19 cellular contexts compared by ENCODE assay signal in genomic region chr1:2385606-2386280, GRCh38. TPM values are rescaled to one million over a fixed set of nuclear protein-coding genes. Genes with fewer than 3 reads are reported as not detected.
DNase-seq lines count a peak whose midpoint lies in the region; ATAC-seq and TF ChIP-seq lines count a peak whose summit lies in the region.
"Had no signal": no experiment of that assay in that cellular context is flagged by ENCODE, and none has a peak within 500 bp of the region (broad histone marks: within the 10 kb centered on the region; RNA-seq: fewer than 3 reads in every experiment).

No MANE protein-coding gene starts in this region.

- peak overlapping the region; percentile 11 to 99 (median 81) for H3K4me2 ChIP-seq in BLaER1 treated with 17β-estradiol and CSF1 and Interleukin-3, amounts not matched to agents 10 nM and 100 nM

- no peaks in the 10 kb centered on the region for H3K9me3 Mint-ChIP-seq in neural crest cell
- H3K9me3 Mint-ChIP-seq: activated naive CD8-positive, alpha-beta T cell treated with anti-CD3 and anti-CD28 coated beads for 36 hours; activated T-helper 1 cell treated with anti-CD3 and anti-CD28 coated beads, Interleukin-12 subunit alpha, Interleukin-12 subunit beta, Interleukin-2, Interleukin-4 antibody, amounts not matched to agents 30 ng/mL and 10 ng/mL and 1 ng/mL, durations not matched to agents 14 hours and 24 hours and 36 hours; stimulated activated naive CD8-positive, alpha-beta T cell treated with anti-CD3 and anti-CD28 coated beads, Interleukin-15, Interleukin-2, amounts not matched to agents 100 ng/mL and 50 ng/mL, for 24 hours; T-helper 2 cell treated with Interferon-gamma antibody and Interleukin-4, amounts not matched to agents 5 μg/mL and 100 μg/mL, for 36 hours had no signal

- peaks cover 8 to 44% (median 15%) of the 10 kb centered on the region in 11 experiments; a peak in 18 of 22 replicates for H4K20me1 ChIP-seq in BLaER1 treated with 17β-estradiol and CSF1 and Interleukin-3, amounts not matched to agents 10 nM and 100 nM

- ATAC-seq in HG03135 (IDR thresholded peaks at IDR 0.05; ENCODE audit: unreplicated experiment): no peak
- ATAC-seq in GM21360 (IDR thresholded peaks at IDR 0.05; ENCODE audit: unreplicated experiment): no peak
- ATAC-seq: foreskin keratinocyte had no signal

- H3K4me3 Mint-ChIP-seq in neural crest cell: peak overlapping the region; percentile 47
- H3K4me3 Mint-ChIP-seq: activated naive CD8-positive, alpha-beta T cell treated with anti-CD3 and anti-CD28 coated beads for 36 hours; activated T-helper 1 cell treated with anti-CD3 and anti-CD28 coated beads, Interleukin-12 subunit alpha, Interleukin-12 subunit beta, Interleukin-2, Interleukin-4 antibody, amounts not matched to agents 30 ng/mL and 10 ng/mL and 1 ng/mL, durations not matched to agents 14 hours and 24 hours and 36 hours; stimulated activated naive CD8-positive, alpha-beta T cell treated with anti-CD3 and anti-CD28 coated beads, Interleukin-15, Interleukin-2, amounts not matched to agents 100 ng/mL and 50 ng/mL, for 24 hours; T-helper 2 cell treated with Interferon-gamma antibody and Interleukin-4, amounts not matched to agents 5 μg/mL and 100 μg/mL, for 36 hours had no signal

- peaks cover 3 to 29% (median 16%) of the 10 kb centered on the region in 11 experiments for H3K27me3 ChIP-seq in BLaER1 treated with 17β-estradiol and CSF1 and Interleukin-3, amounts not matched to agents 10 nM and 100 nM
- H3K27me3 ChIP-seq in GM06990 (replicated peaks; ENCODE audit: control insufficient read depth, insufficient read depth, low read length) (no peaks in the 10 kb centered on the region), dorsolateral prefrontal cortex (no peaks in the 10 kb centered on the region), SJCRH30 (no peaks in the 10 kb centered on the region)
- H3K27me3 ChIP-seq: breast epithelium, foreskin keratinocyte, upper lobe of left lung had no signal

- H3K4me1 ChIP-seq in BLaER1 treated with 17β-estradiol and CSF1 and Interleukin-3, amounts not matched to agents 10 nM and 100 nM: peaks cover 75 to 98% (median 81%) of the 10 kb centered on the region in 10 experiments
- peaks cover 6% of the 10 kb centered on the region; the same call in 1 of the 2 replicates for H3K4me1 ChIP-seq in SJCRH30
- H3K4me1 ChIP-seq: foreskin keratinocyte had no signal

- DNase-seq in GM06990 (ENCODE audit: extremely low read depth, insufficient read length) (peak; percentile 3), dorsolateral prefrontal cortex (peak in 3 of 10 donors; percentile 43 to 61 (median 57)), neural crest cell (ENCODE audit: low read depth, low spot score) (no peak), AML-193 (lab: John Stamatoyannopoulos, UW) (no peak), SJCRH30 (no peak)
- DNase-seq: activated naive CD8-positive, alpha-beta T cell treated with anti-CD3 and anti-CD28 coated beads for 36 hours; foreskin keratinocyte; GM23248; NCI-H748 treated with DMSO at 0.1 percent for 48 hours; stimulated activated CD4-positive, alpha-beta T cell treated with anti-CD3 and anti-CD28 coated beads, Interleukin-2, amount 100 ng/mL, for 24 hours had no signal

- peak overlapping the region; percentile 57 for H3K27ac Mint-ChIP-seq in neural crest cell (ENCODE audit: unreplicated experiment)
- H3K27ac Mint-ChIP-seq: activated naive CD8-positive, alpha-beta T cell treated with anti-CD3 and anti-CD28 coated beads for 36 hours; activated T-helper 1 cell treated with anti-CD3 and anti-CD28 coated beads, Interleukin-12 subunit alpha, Interleukin-12 subunit beta, Interleukin-2, Interleukin-4 antibody, amounts not matched to agents 30 ng/mL and 10 ng/mL and 1 ng/mL, durations not matched to agents 14 hours and 24 hours and 36 hours; stimulated activated naive CD8-positive, alpha-beta T cell treated with anti-CD3 and anti-CD28 coated beads, Interleukin-15, Interleukin-2, amounts not matched to agents 100 ng/mL and 50 ng/mL, for 24 hours; T-helper 2 cell treated with Interferon-gamma antibody and Interleukin-4, amounts not matched to agents 5 μg/mL and 100 μg/mL, for 36 hours had no signal

- peak overlapping the region in 1 of 11 experiments; percentile 13; a peak in 1 of 22 replicates for H3K27ac ChIP-seq in BLaER1 treated with 17β-estradiol and CSF1 and Interleukin-3, amounts not matched to agents 10 nM and 100 nM
- H3K27ac ChIP-seq in dorsolateral prefrontal cortex (peak overlapping the region in 50 of 59 donors; percentile 12 to 90 (median 72)), SJCRH30 (no peak overlapping the region)
- H3K27ac ChIP-seq: breast epithelium, epithelial cell of prostate, foreskin keratinocyte, GM23248, upper lobe of left lung had no signal

- peak overlapping the region in 7 of 11 experiments; percentile 9 to 35 (median 31); a peak in 6 of 22 replicates for H3K9ac ChIP-seq in BLaER1 treated with 17β-estradiol and CSF1 and Interleukin-3, amounts not matched to agents 10 nM and 100 nM
- H3K9ac ChIP-seq: GM23248 had no signal

- H3K27me3 Mint-ChIP-seq in neural crest cell (ENCODE audit: low read depth): no peaks in the 10 kb centered on the region
- H3K27me3 Mint-ChIP-seq: activated naive CD8-positive, alpha-beta T cell treated with anti-CD3 and anti-CD28 coated beads for 36 hours; stimulated activated naive CD8-positive, alpha-beta T cell treated with anti-CD3 and anti-CD28 coated beads, Interleukin-15, Interleukin-2, amounts not matched to agents 100 ng/mL and 50 ng/mL, for 24 hours had no signal

- no peaks in the 10 kb centered on the region for H3K9me3 ChIP-seq in BLaER1 treated with 17β-estradiol and CSF1 and Interleukin-3, amounts not matched to agents 10 nM and 100 nM (replicated peaks in 1 of 11)
- no peaks in the 10 kb centered on the region for H3K9me3 ChIP-seq in SJCRH30 (replicated peaks)
- H3K9me3 ChIP-seq: breast epithelium, upper lobe of left lung had no signal

- no peak for TF ChIP-seq CTCF in GM06990 (IDR thresholded peaks at IDR 0.05; ENCODE audit: insufficient read depth, low read length, poor library complexity, severe bottlenecking)
- no peak for TF ChIP-seq CTCF in dorsolateral prefrontal cortex (IDR thresholded peaks at IDR 0.05 in 54 of 56, conservative IDR thresholded peaks at IDR 0.05 in 2 of 56; ENCODE audit: low read depth in 1 of 56, partially characterized antibody in 56 of 56)
- no peak for TF ChIP-seq CTCF in neural crest cell (conservative IDR thresholded peaks at IDR 0.05)

- intact Hi-C loops in dorsolateral prefrontal cortex (cut with DNase I): no loop called here

- no peaks in the 10 kb centered on the region for H3K36me3 ChIP-seq in BLaER1 treated with 17β-estradiol and CSF1 and Interleukin-3, amounts not matched to agents 10 nM and 100 nM
- H3K36me3 ChIP-seq in GM06990 (ENCODE audit: control insufficient read depth, insufficient read depth, low read length) (no peaks in the 10 kb centered on the region; the same call in 1 of the 2 replicates), SJCRH30 (no peaks in the 10 kb centered on the region)
- H3K36me3 ChIP-seq: breast epithelium had no signal

- no peaks in the 10 kb centered on the region for H3K36me3 Mint-ChIP-seq in neural crest cell (ENCODE audit: low read depth)
- H3K36me3 Mint-ChIP-seq: activated naive CD8-positive, alpha-beta T cell treated with anti-CD3 and anti-CD28 coated beads for 36 hours had no signal

- no peaks in the 10 kb centered on the region for H3K4me1 Mint-ChIP-seq in neural crest cell

- no peak overlapping the region for H3K4me3 ChIP-seq in BLaER1 treated with 17β-estradiol and CSF1 and Interleukin-3, amounts not matched to agents 10 nM and 100 nM
- H3K4me3 ChIP-seq in GM06990 (replicated peaks; ENCODE audit: low read depth, low read length) (no peak overlapping the region), dorsolateral prefrontal cortex (peak overlapping the region in 38 of 59 donors; percentile 1 to 55 (median 32)), SJCRH30 (no peak overlapping the region)
- H3K4me3 ChIP-seq: breast epithelium, GM23248, upper lobe of left lung had no signal

RNA-seq across cellular contexts. Expression of gene MORN1, which starts 5.6 kb away (rescaled TPM):
- 10 to 100 TPM; 14.0 to 39.6 (median 25.8) TPM for total RNA-seq in dorsolateral prefrontal cortex
- 23.7 and 24.4 TPM in 2 replicates for total RNA-seq in neural crest cell
- 7.5 TPM in 2 replicates for total RNA-seq in SJCRH30 (2014; rRNA removed; shearing (Covaris generic))

RNA-seq across cellular contexts. Expression of gene RER1, which starts 5.9 kb away (rescaled TPM):
- total RNA-seq in dorsolateral prefrontal cortex: 100 to 1,000 TPM in 3 of 120 experiments, 10 to 100 TPM in 117; 62.7 to 113 (median 81.7) TPM
- total RNA-seq in neural crest cell: 108 and 111 TPM in 2 replicates
- 124 and 145 TPM in 2 replicates for total RNA-seq in SJCRH30 (2014; rRNA removed; shearing (Covaris generic))

RNA-seq across cellular contexts. Expression of gene PEX10, which starts 26.6 kb away (rescaled TPM):
- 10 to 100 TPM; 15.4 to 34.4 (median 24.5) TPM for total RNA-seq in dorsolateral prefrontal cortex
- 31.2 and 31.9 TPM in 2 replicates for total RNA-seq in neural crest cell
- total RNA-seq in SJCRH30 (2014; rRNA removed; shearing (Covaris generic)): 28.8 and 32.7 TPM in 2 replicates

Comparison
In these comparisons a context has a peak if more than half of its experiments do, and no peak if none do; other contexts are left out.
1. H3K4me3 ChIP-seq: peak in dorsolateral prefrontal cortex (38 of 59); none in BLaER1 treated with 17β-estradiol and CSF1 and Interleukin-3, amounts not matched to agents 10 nM and 100 nM (0 of 10), GM06990 (single experiment) and SJCRH30 (single experiment).